ENCODE assay signal across 1 cellular context in the genomic region with DNA sequence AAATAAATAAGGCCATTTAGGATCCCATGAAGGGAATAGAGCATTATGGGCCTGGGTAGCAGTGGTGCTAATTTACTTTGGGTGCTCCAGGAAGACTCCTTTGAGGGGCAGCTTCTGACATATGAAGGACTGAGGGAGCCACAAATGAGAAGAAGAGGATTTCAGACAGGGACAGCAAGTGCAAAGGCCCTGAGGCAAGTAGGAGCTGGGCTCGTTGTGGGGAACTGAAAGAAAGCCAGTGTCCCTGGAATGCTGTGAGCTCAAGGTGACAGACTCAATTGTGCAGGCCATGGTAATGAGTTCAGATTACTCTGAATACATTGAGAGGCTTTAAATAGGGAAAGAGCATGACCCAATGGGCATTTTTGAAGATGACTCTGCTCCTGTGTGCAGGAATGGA.
TF ChIP-seq lines count a peak whose summit lies in the region.

No MANE protein-coding gene starts in this region.

TF ChIP-seq in K562, 482 proteins besides CTCF, POLR2A, EP300 and RAD21 (continued from another document):
- TF ChIP-seq BCLAF1 (IDR thresholded peaks at IDR 0.05; ENCODE audit: borderline replicate concordance in 1 of 2, control insufficient read depth in 1 of 2, low read depth in 2 of 2, low read length in 1 of 2) = no peak
- TF ChIP-seq CLOCK (CRISPR knock-in tag; IDR thresholded peaks at IDR 0.05; ENCODE audit: borderline replicate concordance) = no peak
- TF ChIP-seq RCOR1 (IDR thresholded peaks at IDR 0.05; ENCODE audit: borderline replicate concordance in 1 of 2, low read depth in 2 of 2, low read length in 2 of 2) = no peak
- no peak for TF ChIP-seq ZNF75A (CRISPR knock-in tag; IDR thresholded peaks at IDR 0.05)
- no peak for TF ChIP-seq GABPA (tag; conservative IDR thresholded peaks at IDR 0.05; ENCODE audit: low read depth)
- no peak for TF ChIP-seq MYBL2 (IDR thresholded peaks at IDR 0.05; ENCODE audit: low read depth)
- no peak for TF ChIP-seq MYBL2 (CRISPR knock-in tag; IDR thresholded peaks at IDR 0.05; ENCODE audit: borderline replicate concordance)
- peak; percentile 30 for TF ChIP-seq ZFP36 (IDR thresholded peaks at IDR 0.05; ENCODE audit: low read depth, low read length, partially characterized antibody)
- no peak for TF ChIP-seq STAT5A (IDR thresholded peaks at IDR 0.05; ENCODE audit: borderline replicate concordance, low read length)
- no peak for TF ChIP-seq SOX6 (IDR thresholded peaks at IDR 0.05)
- TF ChIP-seq XRCC3 (IDR thresholded peaks at IDR 0.05) = no peak
- no peak for TF ChIP-seq ZNF699 (CRISPR knock-in tag; IDR thresholded peaks at IDR 0.05; ENCODE audit: insufficient replicate concordance)
- TF ChIP-seq HDAC3 (IDR thresholded peaks at IDR 0.05; ENCODE audit: borderline replicate concordance, partially characterized antibody) = no peak
- TF ChIP-seq, protein P1, sequence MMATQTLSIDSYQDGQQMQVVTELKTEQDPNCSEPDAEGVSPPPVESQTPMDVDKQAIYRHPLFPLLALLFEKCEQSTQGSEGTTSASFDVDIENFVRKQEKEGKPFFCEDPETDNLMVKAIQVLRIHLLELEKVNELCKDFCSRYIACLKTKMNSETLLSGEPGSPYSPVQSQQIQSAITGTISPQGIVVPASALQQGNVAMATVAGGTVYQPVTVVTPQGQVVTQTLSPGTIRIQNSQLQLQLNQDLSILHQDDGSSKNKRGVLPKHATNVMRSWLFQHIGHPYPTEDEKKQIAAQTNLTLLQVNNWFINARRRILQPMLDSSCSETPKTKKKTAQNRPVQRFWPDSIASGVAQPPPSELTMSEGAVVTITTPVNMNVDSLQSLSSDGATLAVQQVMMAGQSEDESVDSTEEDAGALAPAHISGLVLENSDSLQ (IDR thresholded peaks at IDR 0.05) = no peak
- TF ChIP-seq RBM25 (IDR thresholded peaks at IDR 0.05; ENCODE audit: low read depth, low read length, severe bottlenecking) = peak; percentile 41
